ENCODE assay signal across 1 cellular context in genomic region chr6:111872521-111873177, GRCh38.
TF ChIP-seq lines count a peak whose summit lies in the region.

No MANE protein-coding gene starts in this region.

TF ChIP-seq in HEK293, 187 proteins besides CTCF, POLR2A, EP300 and RAD21 (continued from another document and continues in another):
- TF ChIP-seq, protein P1, sequence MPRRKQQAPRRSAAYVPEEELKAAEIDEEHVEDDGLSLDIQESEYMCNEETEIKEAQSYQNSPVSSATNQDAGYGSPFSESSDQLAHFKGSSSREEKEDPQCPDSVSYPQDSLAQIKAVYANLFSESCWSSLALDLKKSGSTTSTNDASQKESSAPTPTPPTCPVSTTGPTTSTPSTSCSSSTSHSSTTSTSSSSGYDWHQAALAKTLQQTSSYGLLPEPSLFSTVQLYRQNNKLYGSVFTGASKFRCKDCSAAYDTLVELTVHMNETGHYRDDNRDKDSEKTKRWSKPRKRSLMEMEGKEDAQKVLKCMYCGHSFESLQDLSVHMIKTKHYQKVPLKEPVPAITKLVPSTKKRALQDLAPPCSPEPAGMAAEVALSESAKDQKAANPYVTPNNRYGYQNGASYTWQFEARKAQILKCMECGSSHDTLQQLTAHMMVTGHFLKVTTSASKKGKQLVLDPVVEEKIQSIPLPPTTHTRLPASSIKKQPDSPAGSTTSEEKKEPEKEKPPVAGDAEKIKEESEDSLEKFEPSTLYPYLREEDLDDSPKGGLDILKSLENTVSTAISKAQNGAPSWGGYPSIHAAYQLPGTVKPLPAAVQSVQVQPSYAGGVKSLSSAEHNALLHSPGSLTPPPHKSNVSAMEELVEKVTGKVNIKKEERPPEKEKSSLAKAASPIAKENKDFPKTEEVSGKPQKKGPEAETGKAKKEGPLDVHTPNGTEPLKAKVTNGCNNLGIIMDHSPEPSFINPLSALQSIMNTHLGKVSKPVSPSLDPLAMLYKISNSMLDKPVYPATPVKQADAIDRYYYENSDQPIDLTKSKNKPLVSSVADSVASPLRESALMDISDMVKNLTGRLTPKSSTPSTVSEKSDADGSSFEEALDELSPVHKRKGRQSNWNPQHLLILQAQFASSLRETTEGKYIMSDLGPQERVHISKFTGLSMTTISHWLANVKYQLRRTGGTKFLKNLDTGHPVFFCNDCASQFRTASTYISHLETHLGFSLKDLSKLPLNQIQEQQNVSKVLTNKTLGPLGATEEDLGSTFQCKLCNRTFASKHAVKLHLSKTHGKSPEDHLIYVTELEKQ (tag by site-specific recombination; IDR thresholded peaks at IDR 0.05; ENCODE audit: borderline replicate concordance) = peak; percentile 33; the same call in 1 of the 2 replicates
- TF ChIP-seq ZNF138 (tag by site-specific recombination; IDR thresholded peaks at IDR 0.05; ENCODE audit: borderline replicate concordance) (no peak), ZBTB10 (tag by site-specific recombination; IDR thresholded peaks at IDR 0.05) (peak; percentile 86), ZNF214 (tag by site-specific recombination; IDR thresholded peaks at IDR 0.05; ENCODE audit: borderline replicate concordance) (no peak), ZNF830 (tag by site-specific recombination; IDR thresholded peaks at IDR 0.05; ENCODE audit: low read depth) (no peak), ZBTB17 (tag by site-specific recombination; IDR thresholded peaks at IDR 0.05) (no peak), SP2 (tag by site-specific recombination; IDR thresholded peaks at IDR 0.05) (0 out of 2 replicates have a peak, but pooled peaks have one; percentile 18), ZNF660 (tag by site-specific recombination; IDR thresholded peaks at IDR 0.05) (peak; percentile 93), ZNF202 (tag by site-specific recombination; IDR thresholded peaks at IDR 0.05; ENCODE audit: borderline replicate concordance) (no peak), BCL11B (tag by site-specific recombination; IDR thresholded peaks at IDR 0.05; ENCODE audit: low read depth) (no peak), ZBTB26 (tag by site-specific recombination; optimal IDR thresholded peaks at IDR 0.05) (no peak), ZNF341 (tag by site-specific recombination; IDR thresholded peaks at IDR 0.05; ENCODE audit: low read depth) (no peak), ZNF707 (tag by site-specific recombination; IDR thresholded peaks at IDR 0.05) (0 out of 2 replicates have a peak, but pooled peaks have one; percentile 5), ZNF571 (tag by site-specific recombination; IDR thresholded peaks at IDR 0.05) (no peak), ZNF664 (tag by site-specific recombination; IDR thresholded peaks at IDR 0.05) (no peak), ZNF510 (tag by site-specific recombination; IDR thresholded peaks at IDR 0.05; ENCODE audit: insufficient replicate concordance) (no peak), ZNF677 (tag by site-specific recombination; IDR thresholded peaks at IDR 0.05) (0 out of 2 replicates have a peak, but pooled peaks have one; percentile 9), GFI1B (tag by site-specific recombination; IDR thresholded peaks at IDR 0.05) (no peak), ZNF513 (tag by site-specific recombination; IDR thresholded peaks at IDR 0.05) (no peak), YY2 (tag by site-specific recombination; IDR thresholded peaks at IDR 0.05) (no peak), ZSCAN30 (tag by site-specific recombination; IDR thresholded peaks at IDR 0.05) (peak; percentile 72), ZNF366 (tag by site-specific recombination; conservative IDR thresholded peaks at IDR 0.05) (no peak), ZNF48 (tag by site-specific recombination; IDR thresholded peaks at IDR 0.05) (no peak), PRDM10 (tag by site-specific recombination; IDR thresholded peaks at IDR 0.05) (no peak), ZNF596 (tag by site-specific recombination; IDR thresholded peaks at IDR 0.05) (0 out of 2 replicates have a peak, but pooled peaks have one; percentile 5), BCL11A (tag by site-specific recombination; IDR thresholded peaks at IDR 0.05; ENCODE audit: low read depth) (peak; percentile 22; the same call in 1 of the 2 replicates), ZNF10 (tag by site-specific recombination; IDR thresholded peaks at IDR 0.05) (no peak), ZNF658 (tag by site-specific recombination; IDR thresholded peaks at IDR 0.05) (no peak), ZNF473 (tag by site-specific recombination; IDR thresholded peaks at IDR 0.05) (no peak), RBAK (tag by site-specific recombination; IDR thresholded peaks at IDR 0.05) (no peak), ZNF426 (tag by site-specific recombination; IDR thresholded peaks at IDR 0.05) (no peak), SP3 (tag by site-specific recombination; IDR thresholded peaks at IDR 0.05) (peak; percentile 73), ZNF148 (tag by site-specific recombination; IDR thresholded peaks at IDR 0.05; ENCODE audit: borderline replicate concordance) (no peak), ZIC2 (tag by site-specific recombination; IDR thresholded peaks at IDR 0.05) (peak; percentile 76), ZNF626 (tag by site-specific recombination; IDR thresholded peaks at IDR 0.05) (no peak)
- TF ChIP-seq, protein P2, sequence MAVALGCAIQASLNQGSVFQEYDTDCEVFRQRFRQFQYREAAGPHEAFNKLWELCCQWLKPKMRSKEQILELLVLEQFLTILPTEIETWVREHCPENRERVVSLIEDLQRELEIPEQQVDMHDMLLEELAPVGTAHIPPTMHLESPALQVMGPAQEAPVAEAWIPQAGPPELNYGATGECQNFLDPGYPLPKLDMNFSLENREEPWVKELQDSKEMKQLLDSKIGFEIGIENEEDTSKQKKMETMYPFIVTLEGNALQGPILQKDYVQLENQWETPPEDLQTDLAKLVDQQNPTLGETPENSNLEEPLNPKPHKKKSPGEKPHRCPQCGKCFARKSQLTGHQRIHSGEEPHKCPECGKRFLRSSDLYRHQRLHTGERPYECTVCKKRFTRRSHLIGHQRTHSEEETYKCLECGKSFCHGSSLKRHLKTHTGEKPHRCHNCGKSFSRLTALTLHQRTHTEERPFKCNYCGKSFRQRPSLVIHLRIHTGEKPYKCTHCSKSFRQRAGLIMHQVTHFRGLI (tag by site-specific recombination; IDR thresholded peaks at IDR 0.05) = no peak
- TF ChIP-seq, protein P3, sequence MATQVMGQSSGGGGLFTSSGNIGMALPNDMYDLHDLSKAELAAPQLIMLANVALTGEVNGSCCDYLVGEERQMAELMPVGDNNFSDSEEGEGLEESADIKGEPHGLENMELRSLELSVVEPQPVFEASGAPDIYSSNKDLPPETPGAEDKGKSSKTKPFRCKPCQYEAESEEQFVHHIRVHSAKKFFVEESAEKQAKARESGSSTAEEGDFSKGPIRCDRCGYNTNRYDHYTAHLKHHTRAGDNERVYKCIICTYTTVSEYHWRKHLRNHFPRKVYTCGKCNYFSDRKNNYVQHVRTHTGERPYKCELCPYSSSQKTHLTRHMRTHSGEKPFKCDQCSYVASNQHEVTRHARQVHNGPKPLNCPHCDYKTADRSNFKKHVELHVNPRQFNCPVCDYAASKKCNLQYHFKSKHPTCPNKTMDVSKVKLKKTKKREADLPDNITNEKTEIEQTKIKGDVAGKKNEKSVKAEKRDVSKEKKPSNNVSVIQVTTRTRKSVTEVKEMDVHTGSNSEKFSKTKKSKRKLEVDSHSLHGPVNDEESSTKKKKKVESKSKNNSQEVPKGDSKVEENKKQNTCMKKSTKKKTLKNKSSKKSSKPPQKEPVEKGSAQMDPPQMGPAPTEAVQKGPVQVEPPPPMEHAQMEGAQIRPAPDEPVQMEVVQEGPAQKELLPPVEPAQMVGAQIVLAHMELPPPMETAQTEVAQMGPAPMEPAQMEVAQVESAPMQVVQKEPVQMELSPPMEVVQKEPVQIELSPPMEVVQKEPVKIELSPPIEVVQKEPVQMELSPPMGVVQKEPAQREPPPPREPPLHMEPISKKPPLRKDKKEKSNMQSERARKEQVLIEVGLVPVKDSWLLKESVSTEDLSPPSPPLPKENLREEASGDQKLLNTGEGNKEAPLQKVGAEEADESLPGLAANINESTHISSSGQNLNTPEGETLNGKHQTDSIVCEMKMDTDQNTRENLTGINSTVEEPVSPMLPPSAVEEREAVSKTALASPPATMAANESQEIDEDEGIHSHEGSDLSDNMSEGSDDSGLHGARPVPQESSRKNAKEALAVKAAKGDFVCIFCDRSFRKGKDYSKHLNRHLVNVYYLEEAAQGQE (tag by site-specific recombination; IDR thresholded peaks at IDR 0.05) = no peak
- TF ChIP-seq, protein P4, sequence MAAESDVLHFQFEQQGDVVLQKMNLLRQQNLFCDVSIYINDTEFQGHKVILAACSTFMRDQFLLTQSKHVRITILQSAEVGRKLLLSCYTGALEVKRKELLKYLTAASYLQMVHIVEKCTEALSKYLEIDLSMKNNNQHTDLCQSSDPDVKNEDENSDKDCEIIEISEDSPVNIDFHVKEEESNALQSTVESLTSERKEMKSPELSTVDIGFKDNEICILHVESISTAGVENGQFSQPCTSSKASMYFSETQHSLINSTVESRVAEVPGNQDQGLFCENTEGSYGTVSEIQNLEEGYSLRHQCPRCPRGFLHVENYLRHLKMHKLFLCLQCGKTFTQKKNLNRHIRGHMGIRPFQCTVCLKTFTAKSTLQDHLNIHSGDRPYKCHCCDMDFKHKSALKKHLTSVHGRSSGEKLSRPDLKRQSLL (tag by site-specific recombination; IDR thresholded peaks at IDR 0.05) = no peak
